In the genomic region with DNA sequence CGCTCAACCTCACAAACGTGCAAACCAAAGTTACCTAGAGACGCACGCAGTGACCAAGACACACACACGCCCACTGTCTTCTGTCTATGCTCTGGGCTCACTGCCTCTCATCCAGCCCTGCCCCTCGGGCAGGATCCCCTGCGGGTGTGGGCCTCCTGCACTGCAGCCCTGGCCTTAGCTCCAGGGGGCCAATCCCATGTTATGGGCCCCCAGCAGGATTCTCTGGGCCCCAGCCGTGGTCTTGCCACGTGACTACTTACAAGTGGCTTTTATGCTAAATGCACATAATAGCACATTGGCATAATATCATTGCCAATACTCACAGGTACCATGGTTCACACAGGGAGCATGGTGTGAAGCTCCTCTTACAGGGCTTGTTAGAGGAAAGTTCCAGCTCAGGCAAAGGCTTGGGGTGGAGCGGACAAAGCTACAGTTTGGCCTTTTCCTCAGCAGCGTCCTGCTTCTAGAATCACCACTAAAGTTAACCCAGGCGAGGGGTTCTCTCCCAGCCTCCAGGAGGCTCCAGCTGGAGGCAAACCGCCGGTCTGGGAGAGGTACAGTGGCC, we compare ENCODE assay signal across 1 cellular context.
TF ChIP-seq lines count a peak whose summit lies in the region.

No MANE protein-coding gene starts in this region.

TF ChIP-seq in HepG2, 621 proteins besides CTCF, POLR2A, EP300 and RAD21 (continued from another document):
- TF ChIP-seq NR2F6 (IDR thresholded peaks at IDR 0.05) = no peak
- no peak for TF ChIP-seq NR2F6 (CRISPR knock-in tag; IDR thresholded peaks at IDR 0.05)
- no peak for TF ChIP-seq GZF1 (CRISPR knock-in tag; IDR thresholded peaks at IDR 0.05)
- TF ChIP-seq, protein P1, sequence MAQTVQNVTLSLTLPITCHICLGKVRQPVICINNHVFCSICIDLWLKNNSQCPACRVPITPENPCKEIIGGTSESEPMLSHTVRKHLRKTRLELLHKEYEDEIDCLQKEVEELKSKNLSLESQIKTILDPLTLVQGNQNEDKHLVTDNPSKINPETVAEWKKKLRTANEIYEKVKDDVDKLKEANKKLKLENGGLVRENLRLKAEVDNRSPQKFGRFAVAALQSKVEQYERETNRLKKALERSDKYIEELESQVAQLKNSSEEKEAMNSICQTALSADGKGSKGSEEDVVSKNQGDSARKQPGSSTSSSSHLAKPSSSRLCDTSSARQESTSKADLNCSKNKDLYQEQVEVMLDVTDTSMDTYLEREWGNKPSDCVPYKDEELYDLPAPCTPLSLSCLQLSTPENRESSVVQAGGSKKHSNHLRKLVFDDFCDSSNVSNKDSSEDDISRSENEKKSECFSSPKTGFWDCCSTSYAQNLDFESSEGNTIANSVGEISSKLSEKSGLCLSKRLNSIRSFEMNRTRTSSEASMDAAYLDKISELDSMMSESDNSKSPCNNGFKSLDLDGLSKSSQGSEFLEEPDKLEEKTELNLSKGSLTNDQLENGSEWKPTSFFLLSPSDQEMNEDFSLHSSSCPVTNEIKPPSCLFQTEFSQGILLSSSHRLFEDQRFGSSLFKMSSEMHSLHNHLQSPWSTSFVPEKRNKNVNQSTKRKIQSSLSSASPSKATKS (CRISPR knock-in tag; IDR thresholded peaks at IDR 0.05) = no peak
- TF ChIP-seq ZNF564 (CRISPR knock-in tag; IDR thresholded peaks at IDR 0.05) = no peak
